In the genomic region with DNA sequence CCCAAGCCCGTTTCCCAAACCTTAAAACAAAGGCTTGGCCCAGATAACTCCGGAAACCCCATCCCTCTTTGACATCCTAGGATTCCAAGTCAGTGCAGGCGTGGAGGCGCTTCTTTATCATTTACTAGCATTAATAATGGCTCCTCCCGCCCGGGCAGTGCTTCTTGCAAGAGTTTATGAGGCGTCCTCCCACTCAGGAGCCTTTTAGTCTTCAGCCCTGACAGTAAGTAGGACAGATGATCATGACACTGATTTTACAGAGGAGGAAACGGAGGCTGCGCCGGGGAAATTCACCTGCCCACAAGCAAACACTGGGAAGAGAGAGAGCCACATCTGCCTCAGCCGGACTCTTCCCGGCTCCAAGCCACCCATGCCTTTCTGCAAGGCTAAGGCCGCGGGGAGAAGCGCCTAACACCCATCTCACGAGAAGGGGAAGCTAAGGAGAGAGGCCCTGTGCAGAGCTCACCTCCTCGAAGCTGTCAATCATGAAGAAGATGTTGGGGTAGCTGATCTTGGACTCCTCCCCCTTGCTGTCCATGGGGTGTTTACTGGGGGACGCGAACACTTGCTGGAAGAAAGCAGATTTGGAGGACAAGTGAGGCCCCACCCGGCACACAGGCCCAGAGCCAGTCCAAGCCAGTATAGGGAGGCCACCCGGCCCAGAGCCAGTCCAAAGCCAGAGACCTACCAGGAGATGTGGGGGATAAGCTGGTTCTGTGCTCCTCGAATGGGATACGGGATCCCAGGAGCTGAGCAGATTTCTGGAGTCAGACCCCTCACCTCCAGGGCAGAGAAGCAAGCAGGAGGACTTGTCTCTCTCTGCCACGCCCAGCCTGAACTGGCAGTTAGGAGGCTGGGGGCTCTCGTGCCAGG, we compare ENCODE assay signal across 1 cellular context.
TF ChIP-seq lines count a peak whose summit lies in the region.

No MANE protein-coding gene starts in this region.

TF ChIP-seq in GM23338, 12 proteins besides CTCF, POLR2A, EP300 and RAD21 (continued from another document):
- TF ChIP-seq, protein P1, sequence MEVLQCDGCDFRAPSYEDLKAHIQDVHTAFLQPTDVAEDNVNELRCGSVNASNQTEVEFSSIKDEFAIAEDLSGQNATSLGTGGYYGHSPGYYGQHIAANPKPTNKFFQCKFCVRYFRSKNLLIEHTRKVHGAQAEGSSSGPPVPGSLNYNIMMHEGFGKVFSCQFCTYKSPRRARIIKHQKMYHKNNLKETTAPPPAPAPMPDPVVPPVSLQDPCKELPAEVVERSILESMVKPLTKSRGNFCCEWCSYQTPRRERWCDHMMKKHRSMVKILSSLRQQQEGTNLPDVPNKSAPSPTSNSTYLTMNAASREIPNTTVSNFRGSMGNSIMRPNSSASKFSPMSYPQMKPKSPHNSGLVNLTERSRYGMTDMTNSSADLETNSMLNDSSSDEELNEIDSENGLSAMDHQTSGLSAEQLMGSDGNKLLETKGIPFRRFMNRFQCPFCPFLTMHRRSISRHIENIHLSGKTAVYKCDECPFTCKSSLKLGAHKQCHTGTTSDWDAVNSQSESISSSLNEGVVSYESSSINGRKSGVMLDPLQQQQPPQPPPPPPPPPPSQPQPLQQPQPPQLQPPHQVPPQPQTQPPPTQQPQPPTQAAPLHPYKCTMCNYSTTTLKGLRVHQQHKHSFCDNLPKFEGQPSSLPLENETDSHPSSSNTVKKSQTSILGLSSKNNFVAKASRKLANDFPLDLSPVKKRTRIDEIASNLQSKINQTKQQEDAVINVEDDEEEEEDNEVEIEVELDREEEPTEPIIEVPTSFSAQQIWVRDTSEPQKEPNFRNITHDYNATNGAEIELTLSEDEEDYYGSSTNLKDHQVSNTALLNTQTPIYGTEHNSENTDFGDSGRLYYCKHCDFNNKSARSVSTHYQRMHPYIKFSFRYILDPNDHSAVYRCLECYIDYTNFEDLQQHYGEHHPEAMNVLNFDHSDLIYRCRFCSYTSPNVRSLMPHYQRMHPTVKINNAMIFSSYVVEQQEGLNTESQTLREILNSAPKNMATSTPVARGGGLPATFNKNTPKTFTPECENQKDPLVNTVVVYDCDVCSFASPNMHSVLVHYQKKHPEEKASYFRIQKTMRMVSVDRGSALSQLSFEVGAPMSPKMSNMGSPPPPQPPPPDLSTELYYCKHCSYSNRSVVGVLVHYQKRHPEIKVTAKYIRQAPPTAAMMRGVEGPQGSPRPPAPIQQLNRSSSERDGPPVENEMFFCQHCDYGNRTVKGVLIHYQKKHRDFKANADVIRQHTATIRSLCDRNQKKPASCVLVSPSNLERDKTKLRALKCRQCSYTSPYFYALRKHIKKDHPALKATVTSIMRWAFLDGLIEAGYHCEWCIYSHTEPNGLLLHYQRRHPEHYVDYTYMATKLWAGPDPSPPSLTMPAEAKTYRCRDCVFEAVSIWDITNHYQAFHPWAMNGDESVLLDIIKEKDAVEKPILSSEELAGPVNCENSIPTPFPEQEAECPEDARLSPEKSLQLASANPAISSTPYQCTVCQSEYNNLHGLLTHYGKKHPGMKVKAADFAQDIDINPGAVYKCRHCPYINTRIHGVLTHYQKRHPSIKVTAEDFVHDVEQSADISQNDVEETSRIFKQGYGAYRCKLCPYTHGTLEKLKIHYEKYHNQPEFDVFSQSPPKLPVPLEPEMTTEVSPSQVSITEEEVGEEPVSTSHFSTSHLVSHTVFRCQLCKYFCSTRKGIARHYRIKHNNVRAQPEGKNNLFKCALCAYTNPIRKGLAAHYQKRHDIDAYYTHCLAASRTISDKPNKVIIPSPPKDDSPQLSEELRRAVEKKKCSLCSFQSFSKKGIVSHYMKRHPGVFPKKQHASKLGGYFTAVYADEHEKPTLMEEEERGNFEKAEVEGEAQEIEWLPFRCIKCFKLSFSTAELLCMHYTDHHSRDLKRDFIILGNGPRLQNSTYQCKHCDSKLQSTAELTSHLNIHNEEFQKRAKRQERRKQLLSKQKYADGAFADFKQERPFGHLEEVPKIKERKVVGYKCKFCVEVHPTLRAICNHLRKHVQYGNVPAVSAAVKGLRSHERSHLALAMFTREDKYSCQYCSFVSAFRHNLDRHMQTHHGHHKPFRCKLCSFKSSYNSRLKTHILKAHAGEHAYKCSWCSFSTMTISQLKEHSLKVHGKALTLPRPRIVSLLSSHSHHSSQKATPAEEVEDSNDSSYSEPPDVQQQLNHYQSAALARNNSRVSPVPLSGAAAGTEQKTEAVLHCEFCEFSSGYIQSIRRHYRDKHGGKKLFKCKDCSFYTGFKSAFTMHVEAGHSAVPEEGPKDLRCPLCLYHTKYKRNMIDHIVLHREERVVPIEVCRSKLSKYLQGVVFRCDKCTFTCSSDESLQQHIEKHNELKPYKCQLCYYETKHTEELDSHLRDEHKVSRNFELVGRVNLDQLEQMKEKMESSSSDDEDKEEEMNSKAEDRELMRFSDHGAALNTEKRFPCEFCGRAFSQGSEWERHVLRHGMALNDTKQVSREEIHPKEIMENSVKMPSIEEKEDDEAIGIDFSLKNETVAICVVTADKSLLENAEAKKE (CRISPR knock-in tag; IDR thresholded peaks at IDR 0.05) = no peak
- TF ChIP-seq NANOG (IDR thresholded peaks at IDR 0.05; ENCODE audit: borderline replicate concordance) (no peak), CREB1 (CRISPR knock-in tag; IDR thresholded peaks at IDR 0.05; ENCODE audit: low read depth) (no peak), REST (IDR thresholded peaks at IDR 0.05; ENCODE audit: unreplicated experiment) (no peak)
